Comparison of ENCODE assay signal across 23 cellular contexts in the genomic region with DNA sequence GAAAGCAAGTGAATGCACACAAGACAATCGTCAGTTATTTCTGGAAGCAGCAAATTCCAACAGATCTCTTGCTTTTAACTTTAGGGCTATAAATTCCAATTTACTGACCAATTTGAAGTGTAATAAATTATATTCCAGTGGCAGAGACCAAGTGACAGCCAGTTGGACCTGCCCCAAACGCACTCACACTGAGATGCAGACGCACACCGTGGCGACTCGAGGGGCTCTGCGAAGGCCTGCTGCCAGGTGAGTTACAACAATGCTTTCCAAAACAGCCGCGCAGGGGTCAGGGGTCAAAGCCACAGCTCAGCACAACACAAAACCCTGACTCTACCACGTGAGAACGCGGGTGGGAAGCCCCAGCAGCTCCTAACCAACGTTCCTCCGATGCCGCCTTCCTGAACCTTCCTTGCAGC.
DNase-seq lines count a peak whose midpoint lies in the region; ATAC-seq and TF ChIP-seq lines count a peak whose summit lies in the region.
"Had no signal": no experiment of that assay in that cellular context is flagged by ENCODE, and none has a peak within 500 bp of the region (broad histone marks: within the 10 kb centered on the region; RNA-seq: fewer than 3 reads in every experiment).

No MANE protein-coding gene starts in this region.

- no peak overlapping the region for H4K5ac ChIP-seq in H9 (ENCODE audit: insufficient read length, low read depth, low read length)

- H2AK5ac ChIP-seq in H9 (ENCODE audit: insufficient read length, low read length), result no peak overlapping the region

- peaks cover 25 to 68% (median 60%) of the 10 kb centered on the region in 3 experiments; a peak in 6 of 7 replicates for H3K36me3 Mint-ChIP-seq in H9 (ENCODE audit: insufficient read depth in 1 of 3, low read depth in 3 of 3)
- peaks cover 11% of the 10 kb centered on the region for H3K36me3 Mint-ChIP-seq in mesothelial cell of epicardium
- H3K36me3 Mint-ChIP-seq: CD8-positive, alpha-beta memory T cell had no signal

- no peak overlapping the region for H3K4me2 ChIP-seq in H9 (ENCODE audit: insufficient read depth, insufficient read length, low read length)

- no peak overlapping the region for H3K9ac ChIP-seq in H9 (ENCODE audit: extremely low read depth, insufficient read length, low read length)

- H3K4me3 ChIP-seq in RWPE2 (ENCODE audit: severe bottlenecking), result no peak overlapping the region
- peak overlapping the region; percentile 20 to 32 for H3K4me3 ChIP-seq in tibial artery
- no peak overlapping the region for H3K4me3 ChIP-seq in BE2C (ENCODE audit: low read depth, low read length)
- H3K4me3 ChIP-seq: gastroesophageal sphincter, GM12878, SK-N-MC had no signal

- H3T11ph ChIP-seq in H9 (ENCODE audit: low read length), result no peak overlapping the region

- intact Hi-C loops in tibial artery (cut with DNase I; ENCODE audit: low total_unique reads), result no loop called here

- H3K9me3 ChIP-seq in H9 (ENCODE audit: control insufficient read depth, low read depth, low read length) (no peaks in the 10 kb centered on the region), RWPE2 (ENCODE audit: severe bottlenecking) (no peaks in the 10 kb centered on the region), tibial artery (no peaks in the 10 kb centered on the region), BE2C (no peaks in the 10 kb centered on the region)
- H3K9me3 ChIP-seq: gastroesophageal sphincter had no signal

- no peak overlapping the region for H2BK12ac ChIP-seq in H9 (ENCODE audit: insufficient read length, low read depth, low read length)

- no peak for ATAC-seq in RWPE2 (ENCODE audit: low read depth)
- no peak for ATAC-seq in HG03097 (IDR thresholded peaks at IDR 0.05; ENCODE audit: low FRiP score, unreplicated experiment)
- ATAC-seq: activated CD8-positive, alpha-beta T cell treated with anti-CD3 and anti-CD28 coated beads, Interleukin-2, amount 10 ng/mL, durations not matched to agents 7 days and 5 days had no signal

- no peak overlapping the region for H4K91ac ChIP-seq in H9 (ENCODE audit: insufficient read length, low read depth, low read length)

- H3K79me1 ChIP-seq in H9 (ENCODE audit: insufficient read depth, low read depth, low read length, poor library complexity, severe bottlenecking), result peaks cover 10% of the 10 kb centered on the region

- H2AFZ ChIP-seq in H9 (ENCODE audit: low read length), result no peak overlapping the region

- H3K18ac ChIP-seq in H9 (ENCODE audit: insufficient read length, low read depth, low read length), result no peak overlapping the region

- no peaks in the 10 kb centered on the region for H3K23me2 ChIP-seq in H9 (ENCODE audit: insufficient read length, low read depth, low read length, poor library complexity, severe bottlenecking)

- no peak overlapping the region for H2BK120ac ChIP-seq in H9 (ENCODE audit: low read depth, low read length, poor library complexity, severe bottlenecking)

- no peaks in the 10 kb centered on the region for H3K27me3 ChIP-seq in H9 (ENCODE audit: insufficient read depth, low read length)
- H3K27me3 ChIP-seq in RWPE2 (ENCODE audit: insufficient read depth, poor library complexity, severe bottlenecking), result no peaks in the 10 kb centered on the region
- no peaks in the 10 kb centered on the region for H3K27me3 ChIP-seq in tibial artery
- no peaks in the 10 kb centered on the region for H3K27me3 ChIP-seq in BE2C
- H3K27me3 ChIP-seq: gastroesophageal sphincter had no signal

- H3K9me3 Mint-ChIP-seq in H9, result no peaks in the 10 kb centered on the region
- no peaks in the 10 kb centered on the region for H3K9me3 Mint-ChIP-seq in mesothelial cell of epicardium
- H3K9me3 Mint-ChIP-seq: activated T-cell treated with anti-CD3 and anti-CD28 coated beads, Interleukin-2, amount 50 U/mL, for 24 hours; CD8-positive, alpha-beta memory T cell had no signal

- H2BK15ac ChIP-seq in H9 (ENCODE audit: low read depth, low read length), result no peak overlapping the region

- peaks cover 20% of the 10 kb centered on the region for H3K4me1 ChIP-seq in H9 (ENCODE audit: insufficient read depth, low read length)
- H3K4me1 ChIP-seq in RWPE2 (ENCODE audit: insufficient read depth, poor library complexity, severe bottlenecking), result peaks cover 46% of the 10 kb centered on the region
- H3K4me1 ChIP-seq in tibial artery, result peaks cover 5 to 91% (median 72%) of the 10 kb centered on the region in 4 donors
- H3K4me1 ChIP-seq in BE2C, result peaks cover 30% of the 10 kb centered on the region

- H3K27ac Mint-ChIP-seq in H9 (peak overlapping the region in 2 of 3 experiments; percentile 82 to 85; a peak in 4 of 7 replicates), mesothelial cell of epicardium (peak overlapping the region; percentile 79)
- H3K27ac Mint-ChIP-seq: activated CD8-positive, alpha-beta T cell treated with anti-CD3 and anti-CD28 coated beads, Interleukin-2, amount 10 ng/mL, durations not matched to agents 7 days and 5 days; activated T-cell treated with anti-CD3 and anti-CD28 coated beads, Interleukin-2, amount 50 U/mL, for 24 hours; CD8-positive, alpha-beta memory T cell had no signal

- no peak for DNase-seq in H9
- no peak for DNase-seq in RWPE2 (ENCODE audit: low spot score)
- no peak for DNase-seq in mesothelial cell of epicardium (ENCODE audit: low spot score in 2 of 2, unreplicated experiment in 2 of 2)
- no peak for DNase-seq in tibial artery
- no peak for DNase-seq in BE2C
- no peak for DNase-seq in SKM-1 treated with dmso at 0.1 percent for 144 hours (lab: John Stamatoyannopoulos, UW; ENCODE audit: unreplicated experiment)
- DNase-seq: activated CD8-positive, alpha-beta T cell treated with anti-CD3 and anti-CD28 coated beads, Interleukin-2, amount 10 ng/mL, durations not matched to agents 7 days and 5 days; activated naive CD4-positive, alpha-beta T cell treated with Interleukin-2 at 50 U/mL for 16 hours; activated T-cell treated with anti-CD3 and anti-CD28 coated beads, Interleukin-2, amount 50 U/mL, for 24 hours; amniotic stem cell; CD8-positive, alpha-beta memory T cell; GOT3; Kasumi-1; left cardiac atrium; NCI-H1092 treated with DMSO at 0.1 percent for 48 hours; NCI-H2081; retina; stimulated activated CD8-positive, alpha-beta memory T cell treated with anti-CD3 and anti-CD28 coated beads, Interleukin-4, amount 100 ng/mL, for 48 hours; T1000 had no signal

- peaks cover 35% of the 10 kb centered on the region for H3K36me3 ChIP-seq in RWPE2 (ENCODE audit: low read depth)
- H3K36me3 ChIP-seq in tibial artery, result no peaks in the 10 kb centered on the region
- peaks cover 5% of the 10 kb centered on the region; the same call in 1 of the 2 replicates for H3K36me3 ChIP-seq in BE2C

- H3K27ac ChIP-seq in H9 (ENCODE audit: insufficient read length, low read depth, low read length), result no peak overlapping the region
- H3K27ac ChIP-seq in RWPE2 (ENCODE audit: poor library complexity, severe bottlenecking), result peak overlapping the region; percentile 76
- peak overlapping the region; percentile 46 to 90 for H3K27ac ChIP-seq in tibial artery
- H3K27ac ChIP-seq: gastroesophageal sphincter, SK-N-MC had no signal

- no peak overlapping the region for H4K8ac ChIP-seq in H9 (replicated peaks; ENCODE audit: insufficient read length, low read depth, low read length)

- H3K79me2 ChIP-seq in H9 (ENCODE audit: insufficient read depth, low read length), result peaks cover 54% of the 10 kb centered on the region; the same call in 1 of the 2 replicates

- no CpG with 5 or more reads among the region's 15 CpGs for WGBS in H9 (ENCODE audit: extremely low coverage, insufficient read length, low lambda C conversion rate)

- H3K4me1 Mint-ChIP-seq in H9, result peaks cover 77 to 94% of the 10 kb centered on the region in 2 experiments
- H3K4me1 Mint-ChIP-seq in mesothelial cell of epicardium, result peaks cover 66% of the 10 kb centered on the region
- H3K4me1 Mint-ChIP-seq: CD8-positive, alpha-beta memory T cell had no signal

- H2BK20ac ChIP-seq in H9 (ENCODE audit: low read depth, low read length, poor library complexity, severe bottlenecking), result no peak overlapping the region

- no peak overlapping the region for H3K56ac ChIP-seq in H9 (ENCODE audit: insufficient read length, low read depth, low read length)

- TF ChIP-seq CTCF in H9 (conservative IDR thresholded peaks at IDR 0.05) (no peak), RWPE2 (IDR thresholded peaks at IDR 0.05; ENCODE audit: poor library complexity, severe bottlenecking) (no peak), mesothelial cell of epicardium (IDR thresholded peaks at IDR 0.05; ENCODE audit: unreplicated experiment) (no peak), tibial artery (IDR thresholded peaks at IDR 0.05) (no peak), BE2C (IDR thresholded peaks at IDR 0.05; ENCODE audit: low read depth, low read length) (no peak)

- no peak overlapping the region for H3K23ac ChIP-seq in H9 (ENCODE audit: insufficient read length, low read depth, low read length)

- no peaks in the 10 kb centered on the region; the same call in 1 of the 2 replicates for H3K27me3 Mint-ChIP-seq in H9 (ENCODE audit: low read depth)
- no peaks in the 10 kb centered on the region for H3K27me3 Mint-ChIP-seq in mesothelial cell of epicardium (ENCODE audit: low read depth)
- H3K27me3 Mint-ChIP-seq: activated T-cell treated with anti-CD3 and anti-CD28 coated beads, Interleukin-2, amount 50 U/mL, for 24 hours had no signal

- H3K4ac ChIP-seq in H9 (ENCODE audit: low read depth, low read length), result no peak overlapping the region

- H4K20me1 ChIP-seq in H9 (ENCODE audit: control insufficient read depth, insufficient read depth, insufficient read length), result peaks cover 2% of the 10 kb centered on the region

- H3K4me3 Mint-ChIP-seq in H9 (no peak overlapping the region), mesothelial cell of epicardium (no peak overlapping the region)
- H3K4me3 Mint-ChIP-seq: activated CD8-positive, alpha-beta T cell treated with anti-CD3 and anti-CD28 coated beads, Interleukin-2, amount 10 ng/mL, durations not matched to agents 7 days and 5 days; activated T-cell treated with anti-CD3 and anti-CD28 coated beads, Interleukin-2, amount 50 U/mL, for 24 hours; CD8-positive, alpha-beta memory T cell had no signal

- no peak overlapping the region; the same call in 1 of the 2 replicates for H3K14ac ChIP-seq in H9 (ENCODE audit: insufficient read depth, low read length)

- H2BK5ac ChIP-seq in H9 (ENCODE audit: insufficient read length, low read length), result no peak overlapping the region

Comparison
In these comparisons a context has a peak if more than half of its experiments do, and no peak if none do; other contexts are left out.
1. H3K4me3 ChIP-seq: peak in tibial artery (2 of 2); none in RWPE2 (single experiment) and BE2C (single experiment).